In genomic region chr20:17904027-17904426, GRCh38 we compare ENCODE assay signal across 13 cellular contexts.
DNase-seq lines count a peak whose midpoint lies in the region; ATAC-seq and TF ChIP-seq lines count a peak whose summit lies in the region.
"Had no signal": no experiment of that assay in that cellular context is flagged by ENCODE, and none has a peak within 500 bp of the region (broad histone marks: within the 10 kb centered on the region; RNA-seq: fewer than 3 reads in every experiment).

No MANE protein-coding gene starts in this region.

- H3K27me3 ChIP-seq in lower lobe of right lung (ENCODE audit: low read depth) = no peaks in the 10 kb centered on the region
- H3K27me3 ChIP-seq: SJSA1 had no signal

- H3K9me3 ChIP-seq in lower lobe of right lung = no peaks in the 10 kb centered on the region
- H3K9me3 ChIP-seq: SJSA1, thoracic aorta had no signal

- intact Hi-C loops in lower lobe of right lung (cut with DNase I) = no loop called here

- DNase-seq in GM12864 (ENCODE audit: low read depth) = peak; percentile 84
- peak; percentile 45 for DNase-seq in NAMALWA (ENCODE audit: low spot score)
- DNase-seq in lower lobe of right lung = no peak
- DNase-seq in DMS153 (lab: John Stamatoyannopoulos, UW) = no peak
- DNase-seq in 8988T = no peak
- no peak for DNase-seq in NCI-H345 (lab: John Stamatoyannopoulos, UW)
- DNase-seq: amniotic stem cell, C1 segment of cervical spinal cord, NCI-H2227 treated with DMSO at 0.1 percent for 48 hours had no signal

- H3K4me3 ChIP-seq in GM12864 (ENCODE audit: low read depth, low read length) = no peak overlapping the region
- H3K4me3 ChIP-seq in lower lobe of right lung = no peak overlapping the region
- H3K4me3 ChIP-seq: SJSA1, thoracic aorta had no signal

- no peak overlapping the region for H3K27ac ChIP-seq in lower lobe of right lung
- H3K27ac ChIP-seq: SJSA1, thoracic aorta had no signal

- ATAC-seq in GM19328 (IDR thresholded peaks at IDR 0.05; ENCODE audit: unreplicated experiment) = peak; percentile 70
- peak; percentile 70 for ATAC-seq in HG02885 (IDR thresholded peaks at IDR 0.05; ENCODE audit: poor library complexity, unreplicated experiment)
- ATAC-seq in lower lobe of right lung = no peak

- H3K36me3 ChIP-seq in lower lobe of right lung = no peaks in the 10 kb centered on the region
- H3K36me3 ChIP-seq: SJSA1, thoracic aorta had no signal

- no peak for TF ChIP-seq CTCF in GM12864 (IDR thresholded peaks at IDR 0.05; ENCODE audit: low read depth, low read length, missing control alignments)
- no peak for TF ChIP-seq CTCF in lower lobe of right lung (IDR thresholded peaks at IDR 0.05)

- no peaks in the 10 kb centered on the region for H3K4me1 ChIP-seq in lower lobe of right lung
- H3K4me1 ChIP-seq: SJSA1 had no signal

Comparison
In these comparisons a context has a peak if more than half of its experiments do, and no peak if none do; other contexts are left out.
1. DNase-seq: peak in GM12864 (single experiment) and NAMALWA (single experiment); none in lower lobe of right lung (single experiment), DMS153 (single experiment), 8988T (single experiment) and NCI-H345 (single experiment).
2. ATAC-seq: peak in GM19328 (single experiment) and HG02885 (single experiment); none in lower lobe of right lung (0 of 2).